Comparison of ENCODE assay signal across 8 cellular contexts in the genomic region with DNA sequence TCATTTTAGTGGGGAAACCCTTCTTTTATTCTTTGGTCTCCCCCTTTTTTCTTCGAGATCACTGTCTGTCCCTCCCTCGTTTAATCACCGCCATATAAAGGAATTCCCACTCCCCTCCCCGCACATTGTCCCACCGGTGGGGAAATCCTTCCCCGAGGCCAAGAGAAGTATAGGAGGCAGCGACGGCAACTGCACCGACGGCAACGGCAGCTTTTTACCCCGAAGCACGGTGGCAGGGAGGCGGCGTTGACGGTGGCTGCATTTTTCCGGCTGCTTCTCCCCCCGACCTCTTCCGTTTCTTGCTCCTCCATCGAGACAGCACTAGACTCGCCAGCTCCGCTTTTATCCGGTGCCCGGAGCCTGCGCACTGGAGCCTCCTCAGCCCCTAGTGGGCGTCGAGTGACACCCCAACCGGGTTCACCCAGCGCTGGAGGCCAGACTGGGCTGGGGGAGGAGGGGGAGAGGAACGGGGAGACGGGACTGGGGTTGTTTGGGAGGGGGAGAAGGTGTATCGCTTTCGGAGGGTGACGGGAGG. TPM values are rescaled to one million over a fixed set of nuclear protein-coding genes. Genes with fewer than 3 reads are reported as not detected.
DNase-seq lines count a peak whose midpoint lies in the region; ATAC-seq and TF ChIP-seq lines count a peak whose summit lies in the region.

No MANE protein-coding gene starts in this region.

- H3K9me3 ChIP-seq in BLaER1 = no peaks in the 10 kb centered on the region
- no peaks in the 10 kb centered on the region for H3K9me3 ChIP-seq in right lobe of liver

- H3K27ac ChIP-seq in BLaER1 (peak overlapping the region; percentile 99), right lobe of liver (peak overlapping the region; percentile 100)

- DNase-seq in GM19238 (ENCODE audit: insufficient read length, low spot score) = peak; percentile 72
- peak; percentile 95 to 96 for DNase-seq in NCI-H526 (lab: John Stamatoyannopoulos, UW)
- peak; percentile 95 for DNase-seq in activated CD4-positive, alpha-beta T cell treated with anti-CD3 and anti-CD28 coated beads, Interleukin-2, amount 50 U/mL, for 1 hour
- DNase-seq in dermis blood vessel endothelial cell = peak; percentile 96
- peak; percentile 95 to 98 (median 96) for DNase-seq in right lobe of liver
- peak; percentile 95 for DNase-seq in stimulated activated CD4-positive, alpha-beta T cell treated with anti-CD3 and anti-CD28 coated beads, Interleukin-4, amount 100 ng/mL, for 24 hours

- intact Hi-C loops in right lobe of liver (cut with DNase I) = no loop called here

- peaks cover 31% of the 10 kb centered on the region for H3K4me1 ChIP-seq in BLaER1
- H3K4me1 ChIP-seq in right lobe of liver = peaks cover 0 to 53% (median 15%) of the 10 kb centered on the region in 4 donors

- peaks cover 10% of the 10 kb centered on the region; the same call in 1 of the 2 replicates for H3K36me3 ChIP-seq in BLaER1
- no peaks in the 10 kb centered on the region for H3K36me3 ChIP-seq in right lobe of liver

- ATAC-seq in HG03442 (IDR thresholded peaks at IDR 0.05; ENCODE audit: unreplicated experiment) (peak; percentile 30), right lobe of liver (peak; percentile 72 to 85 (median 76))

- H4K20me1 ChIP-seq in BLaER1 = peaks cover 39% of the 10 kb centered on the region

- H3K27me3 ChIP-seq in BLaER1 = no peaks in the 10 kb centered on the region
- no peaks in the 10 kb centered on the region for H3K27me3 ChIP-seq in right lobe of liver

- H3K9ac ChIP-seq in BLaER1 = peak overlapping the region; percentile 98

- peak; percentile 96 for TF ChIP-seq POLR2A in right lobe of liver (IDR thresholded peaks at IDR 0.05)

- TF ChIP-seq CTCF in right lobe of liver (IDR thresholded peaks at IDR 0.05) = peak; percentile 30 to 64 (median 32)

- H3K4me3 ChIP-seq in BLaER1 = peak overlapping the region; percentile 85
- H3K4me3 ChIP-seq in right lobe of liver = peak overlapping the region; percentile 73 to 79 (median 77)

- peak overlapping the region; percentile 79 for H3K4me2 ChIP-seq in BLaER1

- under 1% methylated on average over 34 of the region's 34 CpGs for WGBS in right lobe of liver (ENCODE audit: insufficient coverage, low coverage, low lambda C conversion rate, missing lambda C conversion rate)

RNA-seq across cellular contexts. Expression of a gene that starts 0.7 kb away (rescaled TPM):
- 155 and 160 TPM in 2 replicates for total RNA-seq in dermis blood vessel endothelial cell
- total RNA-seq in right lobe of liver = 10 to 100 TPM; 21.6 to 31.6 (median 25.3) TPM

Comparison
In these comparisons a context has a peak if more than half of its experiments do, and no peak if none do; other contexts are left out.
1. Peak in every context shown above with its lines: DNase-seq, ATAC-seq, H3K4me3 ChIP-seq and H3K27ac ChIP-seq.